ENCODE assay signal across 26 cellular contexts in the genomic region with DNA sequence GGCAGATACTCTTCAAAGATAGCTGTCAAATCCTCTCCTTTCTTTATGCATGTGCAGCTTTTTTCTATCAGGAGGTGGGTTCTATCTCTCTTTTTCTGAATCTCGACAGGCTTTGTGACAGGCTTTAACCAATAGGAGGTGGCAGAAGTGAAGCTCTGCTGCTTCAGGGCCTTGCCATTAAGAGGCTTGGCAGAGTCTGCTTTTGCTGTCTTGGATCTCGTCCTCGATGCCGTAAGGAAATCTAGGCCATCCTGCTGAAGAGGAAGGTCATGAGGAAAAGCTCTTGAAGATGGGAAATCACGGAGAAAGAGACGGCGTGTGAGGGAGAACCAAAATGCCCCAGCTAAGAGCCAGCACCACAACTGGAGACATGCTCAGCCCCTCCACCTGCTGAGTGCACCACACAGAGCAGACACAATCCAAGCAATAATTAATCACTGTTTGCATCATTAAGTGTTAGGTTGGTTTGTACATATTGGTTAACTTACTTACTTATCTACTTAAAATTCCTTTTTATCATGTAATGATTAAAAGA.
"Had no signal": no experiment of that assay in that cellular context is flagged by ENCODE, and none has a peak within 500 bp of the region (broad histone marks: within the 10 kb centered on the region; RNA-seq: fewer than 3 reads in every experiment).

No MANE protein-coding gene starts in this region.

- H3K36me3 ChIP-seq: colonic mucosa, lower lobe of right lung, pancreas, right atrium auricular region, suprapubic skin, tibial artery, upper lobe of right lung had no signal

- H3K27me3 Mint-ChIP-seq: activated CD4-positive, alpha-beta memory T cell treated with anti-CD3 and anti-CD28 coated beads, Interleukin-2, amount 10 ng/mL, durations not matched to agents 7 days and 5 days; activated naive CD4-positive, alpha-beta T cell treated with anti-CD3 and anti-CD28 coated beads, Interleukin-2, amount 50 U/mL, for 24 hours; activated naive CD8-positive, alpha-beta T cell treated with anti-CD3 and anti-CD28 coated beads, Interleukin-2, amount 50 U/mL, for 24 hours; activated T-cell treated with anti-CD3 and anti-CD28 coated beads, Interleukin-2, amount 50 U/mL, for 24 hours; central memory CD8-positive, alpha-beta T cell; stimulated activated naive B cell treated with anti-CD40 and anti-IgM and Interleukin-4, amounts not matched to agents 10 μg/mL and 1 μg/mL and 100 μg/mL, for 72 hours had no signal

- H3K27me3 ChIP-seq: colonic mucosa, dorsolateral prefrontal cortex, pancreas, right atrium auricular region, suprapubic skin, tibial artery, upper lobe of right lung had no signal

- H3K4me3 ChIP-seq: colonic mucosa, dorsolateral prefrontal cortex, lower lobe of right lung, mucosa of descending colon, pancreas, right atrium auricular region, suprapubic skin, tibial artery, upper lobe of right lung had no signal

- H3K36me3 Mint-ChIP-seq: activated naive CD4-positive, alpha-beta T cell treated with anti-CD3 and anti-CD28 coated beads, Interleukin-2, amount 50 U/mL, for 24 hours; stimulated activated naive B cell treated with anti-CD40 and anti-IgM and Interleukin-4, amounts not matched to agents 10 μg/mL and 1 μg/mL and 100 μg/mL, for 72 hours had no signal

- H3K27ac ChIP-seq: colonic mucosa, dorsolateral prefrontal cortex, lower lobe of right lung, pancreas, right atrium auricular region, suprapubic skin, tibial artery, upper lobe of right lung had no signal

- H3K4me3 Mint-ChIP-seq: activated CD4-positive, alpha-beta memory T cell treated with anti-CD3 and anti-CD28 coated beads, Interleukin-2, amount 10 ng/mL, durations not matched to agents 7 days and 5 days; activated naive CD4-positive, alpha-beta T cell treated with anti-CD3 and anti-CD28 coated beads, Interleukin-2, amount 50 U/mL, for 24 hours; activated naive CD8-positive, alpha-beta T cell treated with anti-CD3 and anti-CD28 coated beads, Interleukin-2, amount 50 U/mL, for 24 hours; activated T-cell treated with anti-CD3 and anti-CD28 coated beads, Interleukin-2, amount 50 U/mL, for 24 hours; central memory CD8-positive, alpha-beta T cell; nephron; stimulated activated naive B cell treated with anti-CD40 and anti-IgM and Interleukin-4, amounts not matched to agents 10 μg/mL and 1 μg/mL and 100 μg/mL, for 72 hours had no signal

- H3K27ac Mint-ChIP-seq: activated CD4-positive, alpha-beta memory T cell treated with anti-CD3 and anti-CD28 coated beads, Interleukin-2, amount 10 ng/mL, durations not matched to agents 7 days and 5 days; activated naive CD4-positive, alpha-beta T cell treated with anti-CD3 and anti-CD28 coated beads, Interleukin-2, amount 50 U/mL, for 24 hours; activated naive CD8-positive, alpha-beta T cell treated with anti-CD3 and anti-CD28 coated beads, Interleukin-2, amount 50 U/mL, for 24 hours; activated T-cell treated with anti-CD3 and anti-CD28 coated beads, Interleukin-2, amount 50 U/mL, for 24 hours; nephron; stimulated activated naive B cell treated with anti-CD40 and anti-IgM and Interleukin-4, amounts not matched to agents 10 μg/mL and 1 μg/mL and 100 μg/mL, for 72 hours had no signal

- H3K9me3 ChIP-seq: colonic mucosa, lower lobe of right lung, mucosa of descending colon, pancreas, right atrium auricular region, suprapubic skin, tibial artery, upper lobe of right lung had no signal

- H3K9me3 Mint-ChIP-seq: activated CD4-positive, alpha-beta memory T cell treated with anti-CD3 and anti-CD28 coated beads, Interleukin-2, amount 10 ng/mL, durations not matched to agents 7 days and 5 days; activated naive CD4-positive, alpha-beta T cell treated with anti-CD3 and anti-CD28 coated beads, Interleukin-2, amount 50 U/mL, for 24 hours; activated naive CD8-positive, alpha-beta T cell treated with anti-CD3 and anti-CD28 coated beads, Interleukin-2, amount 50 U/mL, for 24 hours; activated T-cell treated with anti-CD3 and anti-CD28 coated beads, Interleukin-2, amount 50 U/mL, for 24 hours; central memory CD8-positive, alpha-beta T cell; nephron; stimulated activated naive B cell treated with anti-CD40 and anti-IgM and Interleukin-4, amounts not matched to agents 10 μg/mL and 1 μg/mL and 100 μg/mL, for 72 hours had no signal

- H3K4me1 ChIP-seq: colonic mucosa had no signal

- ATAC-seq: activated naive CD8-positive, alpha-beta T cell treated with anti-CD3 and anti-CD28 coated beads, Interleukin-2, amount 50 U/mL, for 24 hours; left lobe of liver; lower lobe of right lung; mucosa of descending colon; pancreas; stimulated activated naive B cell treated with anti-CD40 and anti-IgM and Interleukin-4, amounts not matched to agents 10 μg/mL and 1 μg/mL and 100 μg/mL, for 72 hours; upper lobe of right lung had no signal

- DNase-seq: activated CD4-positive, alpha-beta memory T cell treated with anti-CD3 and anti-CD28 coated beads, Interleukin-2, amount 10 ng/mL, durations not matched to agents 7 days and 5 days; activated CD4-positive, alpha-beta T cell treated with anti-CD3 and anti-CD28 coated beads for 48 hours; activated CD8-positive, alpha-beta memory T cell treated with anti-CD3 and anti-CD28 coated beads, Interleukin-2, amount 50 U/mL, for 48 hours; activated gamma-delta T cell; activated naive CD8-positive, alpha-beta T cell treated with anti-CD3 and anti-CD28 coated beads, Interleukin-2, amount 50 U/mL, for 24 hours; activated T-cell treated with anti-CD3 and anti-CD28 coated beads, Interleukin-2, amount 50 U/mL, for 24 hours; colonic mucosa; effector memory CD4-positive, alpha-beta T cell; erythroblast; foreskin fibroblast; kidney glomerular epithelial cell; lower lobe of right lung; mucosa of descending colon; pancreas; stimulated activated CD4-positive, alpha-beta T cell treated with anti-CD3 and anti-CD28 coated beads, Interleukin-15, amount 100 ng/mL, for 24 hours; stimulated activated CD4-positive, alpha-beta T cell treated with anti-CD3 and anti-CD28 coated beads, Interleukin-2, amount 100 ng/mL, for 24 hours; stimulated activated naive B cell treated with anti-CD40 and anti-IgM and Interleukin-4, amounts not matched to agents 10 μg/mL and 1 μg/mL and 100 μg/mL, for 72 hours; tibial artery; upper lobe of right lung had no signal
